11 cellular contexts compared by ENCODE assay signal in the genomic region with DNA sequence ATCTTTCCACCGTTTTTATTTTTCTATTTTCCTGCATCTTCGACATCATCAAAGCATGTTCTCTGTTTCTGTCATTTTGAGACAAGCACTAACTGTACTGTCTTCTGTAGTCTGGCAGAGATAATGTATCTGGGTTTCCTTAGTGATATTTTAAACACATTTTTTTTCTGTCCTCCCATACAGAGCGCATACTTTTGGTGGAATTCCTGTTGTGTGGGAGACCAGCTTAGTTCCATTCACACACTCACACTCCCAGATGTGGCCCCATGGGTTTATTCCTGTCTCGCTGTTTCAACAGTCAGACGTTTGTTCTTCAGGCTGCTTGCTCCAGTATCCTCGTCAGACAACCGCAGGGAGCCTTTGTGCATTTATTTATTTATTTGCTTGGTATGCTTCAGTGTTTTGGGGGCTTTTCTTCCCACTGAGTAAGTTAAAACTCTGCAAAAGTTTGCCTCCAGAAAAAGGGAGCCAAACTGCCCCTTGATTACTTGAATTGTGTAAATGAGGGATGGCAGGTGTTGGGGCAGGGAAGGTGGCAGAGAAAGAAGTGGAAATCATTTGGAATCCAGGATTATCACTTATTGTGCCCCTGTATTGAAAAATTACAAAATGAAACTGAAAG.
A peak's percentile ranks its signal among the peaks of the same experiment; 100 is the strongest.
DNase-seq lines count a peak whose midpoint lies in the region; ATAC-seq and TF ChIP-seq lines count a peak whose summit lies in the region.
"Had no signal": no experiment of that assay in that cellular context is flagged by ENCODE, and none has a peak within 500 bp of the region (broad histone marks: within the 10 kb centered on the region; RNA-seq: fewer than 3 reads in every experiment).

No MANE protein-coding gene starts in this region.

- no peaks in the 10 kb centered on the region for H3K36me3 ChIP-seq in neuron (ENCODE audit: insufficient read depth, low read length)
- H3K36me3 ChIP-seq: WERI-Rb-1 had no signal

- H2AFZ ChIP-seq in neuron (ENCODE audit: low read depth, low read length) = peak overlapping the region; percentile 27

- H3K4me1 ChIP-seq in neuron (ENCODE audit: insufficient read depth, low read length) = peaks cover 29% of the 10 kb centered on the region

- H3K27me3 ChIP-seq in AG04450 (ENCODE audit: control insufficient read depth, insufficient read depth, low read length) = no peaks in the 10 kb centered on the region
- no peaks in the 10 kb centered on the region for H3K27me3 ChIP-seq in neuron (ENCODE audit: insufficient read depth, low read length)

- POLR2A ChIA-PET in AG04450 (lab: Yijun Ruan, JAX) = interaction anchor here (0.6 to 1.8 kb wide), 4 partner anchors 12 to 468 kb away, joined by 3 to 7 read pairs (median 4); partner anchors contain the start of gene KLF6

- peak overlapping the region; percentile 23 for H3K4me3 ChIP-seq in AG04450 (ENCODE audit: low read depth, low read length)
- peak overlapping the region; percentile 31 for H3K4me3 ChIP-seq in fibroblast of pulmonary artery (replicated peaks; ENCODE audit: low read depth, low read length)
- H3K4me3 ChIP-seq in neuron (ENCODE audit: low read length) = peak overlapping the region; percentile 26

- H3K36me3 Mint-ChIP-seq in activated T-helper 17 cell treated with anti-CD3 and anti-CD28 coated beads, Interleukin-2, amount 50 U/mL, for 72 hours (ENCODE audit: low read depth) = no peaks in the 10 kb centered on the region

- no peak for TF ChIP-seq CTCF in AG04450 (IDR thresholded peaks at IDR 0.05; ENCODE audit: low read depth, low read length)
- no peak for TF ChIP-seq CTCF in fibroblast of pulmonary artery (IDR thresholded peaks at IDR 0.05; ENCODE audit: low read length, missing control alignments)

- no peak overlapping the region for H3K27ac Mint-ChIP-seq in activated T-helper 17 cell treated with anti-CD3 and anti-CD28 coated beads, Interleukin-2, amount 50 U/mL, for 72 hours

- CTCF ChIA-PET in AG04450 (lab: Charles Lee) = no interaction called here

- peaks cover 24% of the 10 kb centered on the region for H3K4me1 Mint-ChIP-seq in activated T-helper 17 cell treated with anti-CD3 and anti-CD28 coated beads, Interleukin-2, amount 50 U/mL, for 72 hours

- peaks cover 16% of the 10 kb centered on the region for H3K9me3 Mint-ChIP-seq in activated T-helper 17 cell treated with anti-CD3 and anti-CD28 coated beads, Interleukin-2, amount 50 U/mL, for 72 hours

- peak overlapping the region; percentile 93 for H3K27ac ChIP-seq in AG04450 (ENCODE audit: low read depth, low read length)
- H3K27ac ChIP-seq: WERI-Rb-1 had no signal

- no peak overlapping the region for H3K4me3 Mint-ChIP-seq in activated T-helper 17 cell treated with anti-CD3 and anti-CD28 coated beads, Interleukin-2, amount 50 U/mL, for 72 hours

- DNase-seq in AG04450 (ENCODE audit: low read depth, low spot score) (peak; percentile 98), RPMI7951 (ENCODE audit: low read depth) (peak; percentile 99), fibroblast of pulmonary artery (ENCODE audit: low read depth) (peak; percentile 100), C1 segment of cervical spinal cord (lab: John Stamatoyannopoulos, UW) (no peak), hippocampal formation (lab: John Stamatoyannopoulos, UW) (no peak), DMS114 treated with DMSO at 0.1 percent for 48 hours (lab: John Stamatoyannopoulos, UW; ENCODE audit: unreplicated experiment) (no peak)
- DNase-seq: DMS79 treated with DMSO at 0.1 percent for 48 hours, midbrain had no signal

- no peaks in the 10 kb centered on the region for H3K27me3 Mint-ChIP-seq in activated T-helper 17 cell treated with anti-CD3 and anti-CD28 coated beads, Interleukin-2, amount 50 U/mL, for 72 hours

- ATAC-seq in activated T-helper 17 cell treated with anti-CD3 and anti-CD28 coated beads, Interleukin-2, amount 50 U/mL, for 72 hours (replicated peaks) = no peak

- no peaks in the 10 kb centered on the region; the same call in 1 of the 2 replicates for H3K9me3 ChIP-seq in AG04450 (ENCODE audit: control insufficient read depth, insufficient read depth, low read length)
- H3K9me3 ChIP-seq in neuron (ENCODE audit: low read length) = no peaks in the 10 kb centered on the region

Comparison
In these comparisons a context has a peak if more than half of its experiments do, and no peak if none do; other contexts are left out.
1. DNase-seq: peak in AG04450 (single experiment), RPMI7951 (single experiment) and fibroblast of pulmonary artery (single experiment); none in C1 segment of cervical spinal cord (0 of 14), hippocampal formation (0 of 2) and DMS114 treated with DMSO at 0.1 percent for 48 hours (single experiment).
2. Peak in every context shown above with its lines, with median percentiles within 50 percentile points of each other: H3K4me3 ChIP-seq.